20 cellular contexts compared by ENCODE assay signal in the genomic region with DNA sequence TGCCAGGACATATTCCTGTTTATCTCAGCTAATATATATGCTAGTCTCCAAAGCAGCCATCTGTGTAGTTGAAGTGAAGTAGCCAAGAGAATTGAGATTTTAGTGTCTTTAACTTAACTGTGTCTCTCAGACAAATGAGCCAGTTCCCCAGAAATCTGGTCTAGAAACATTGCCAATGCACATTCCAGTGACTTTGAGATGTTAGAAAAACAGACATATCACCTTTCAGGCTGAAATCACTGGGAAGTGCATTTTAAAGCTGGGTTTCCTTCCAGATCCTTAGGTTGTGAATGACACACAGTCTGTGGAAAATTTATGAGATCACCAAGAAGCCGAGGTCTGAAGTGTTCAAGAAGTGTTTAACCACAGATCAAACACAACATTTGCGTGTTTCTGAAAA.
"Had no signal": no experiment of that assay in that cellular context is flagged by ENCODE, and none has a peak within 500 bp of the region (broad histone marks: within the 10 kb centered on the region; RNA-seq: fewer than 3 reads in every experiment).

No MANE protein-coding gene starts in this region.

- H3K4me2 ChIP-seq: neural progenitor cell had no signal

- H3K4me1 Mint-ChIP-seq: endodermal cell, memory B cell had no signal

- ATAC-seq: activated CD4-positive, CD25-positive, alpha-beta regulatory T cell treated with anti-CD3 and anti-CD28 coated beads, Interleukin-2, amount 50 U/mL, for 24 hours; activated naive CD4-positive, alpha-beta T cell treated with anti-CD3 and anti-CD28 coated beads, Interleukin-2, amount 50 U/mL, for 72 hours; gastroesophageal sphincter; mucosa of descending colon; sciatic nerve; upper lobe of right lung had no signal

- H3K27ac ChIP-seq: epithelial cell of prostate, gastroesophageal sphincter, neural progenitor cell, upper lobe of right lung had no signal

- H3K27ac Mint-ChIP-seq: activated naive CD4-positive, alpha-beta T cell treated with anti-CD3 and anti-CD28 coated beads, Interleukin-2, amount 50 U/mL, for 72 hours; endodermal cell; memory B cell; naive B cell; neural progenitor cell; T-helper 1 cell treated with Interleukin-12 subunit alpha and Interleukin-12 subunit beta and Interleukin-4 antibody, amounts not matched to agents 30 μg/mL and 1 μg/mL, for 36 hours had no signal

- H3K36me3 ChIP-seq: gastroesophageal sphincter, heart left ventricle, neural progenitor cell, upper lobe of right lung had no signal

- H3K36me3 Mint-ChIP-seq: activated naive CD4-positive, alpha-beta T cell treated with anti-CD3 and anti-CD28 coated beads, Interleukin-2, amount 50 U/mL, for 72 hours; memory B cell; naive B cell; neural progenitor cell had no signal

- H3K27me3 ChIP-seq: gastroesophageal sphincter, heart left ventricle, neural progenitor cell, upper lobe of right lung had no signal

- H3K9ac ChIP-seq: neural progenitor cell had no signal

- H2AFZ ChIP-seq: neural progenitor cell had no signal

- H3K4me3 ChIP-seq: gastroesophageal sphincter, heart left ventricle, mucosa of descending colon, neural progenitor cell, upper lobe of right lung had no signal

- H3K4me1 ChIP-seq: neural progenitor cell, upper lobe of right lung had no signal

- H3K9me3 Mint-ChIP-seq: endodermal cell; memory B cell; neural progenitor cell; T-helper 1 cell treated with Interleukin-12 subunit alpha and Interleukin-12 subunit beta and Interleukin-4 antibody, amounts not matched to agents 30 μg/mL and 1 μg/mL, for 36 hours had no signal

- DNase-seq: activated CD8-positive, alpha-beta memory T cell treated with anti-CD3 and anti-CD28 coated beads for 24 hours; activated CD8-positive, alpha-beta memory T cell treated with anti-CD3 and anti-CD28 coated beads, Interleukin-2, amount 50 U/mL, for 48 hours; activated gamma-delta T cell; activated T-cell treated with anti-CD3 and anti-CD28 coated beads, Interleukin-2, amount 50 U/mL, for 48 hours; caudate nucleus; endodermal cell; heart left ventricle; mucosa of descending colon; naive B cell; stimulated activated CD8-positive, alpha-beta memory T cell treated with anti-CD3 and anti-CD28 coated beads, Interleukin-4, amount 100 ng/mL, for 48 hours; stimulated activated naive CD4-positive, alpha-beta T cell; upper lobe of right lung had no signal

- H3K9me3 ChIP-seq: gastroesophageal sphincter, heart left ventricle, mucosa of descending colon, upper lobe of right lung had no signal

- H3K4me3 Mint-ChIP-seq: endodermal cell; memory B cell; naive B cell; neural progenitor cell; T-helper 1 cell treated with Interleukin-12 subunit alpha and Interleukin-12 subunit beta and Interleukin-4 antibody, amounts not matched to agents 30 μg/mL and 1 μg/mL, for 36 hours had no signal
